In genomic region chr22:21041937-21042336, GRCh38 we compare ENCODE assay signal across 2 cellular contexts.
TF ChIP-seq lines count a peak whose summit lies in the region.

No MANE protein-coding gene starts in this region.

TF ChIP-seq in SK-N-SH, 30 proteins besides CTCF, POLR2A, EP300 and RAD21:
- no peak; the same call in 1 of the 2 replicates for TF ChIP-seq TCF12 (IDR thresholded peaks at IDR 0.05)
- TF ChIP-seq MAX (IDR thresholded peaks at IDR 0.05; ENCODE audit: low read depth): no peak
- TF ChIP-seq FOSL2 (IDR thresholded peaks at IDR 0.05; ENCODE audit: borderline replicate concordance, low read depth): 0 out of 2 replicates have a peak, but pooled peaks have one; percentile 6
- TF ChIP-seq PBX3 (IDR thresholded peaks at IDR 0.05): no peak
TF ChIP-seq in SK-N-SH: peak in this region for 1.

TF ChIP-seq in SK-N-SH treated with all-trans-retinoic acid at 6 μM for 48 hours, 23 proteins besides CTCF, POLR2A, EP300 and RAD21:
- TF ChIP-seq OSR1 (CRISPR knock-in tag; IDR thresholded peaks at IDR 0.05) (no peak), PATZ1 (CRISPR knock-in tag; IDR thresholded peaks at IDR 0.05; ENCODE audit: borderline replicate concordance) (no peak), PPARA (CRISPR knock-in tag; IDR thresholded peaks at IDR 0.05; ENCODE audit: borderline replicate concordance) (no peak), ZNF70 (CRISPR knock-in tag; IDR thresholded peaks at IDR 0.05) (no peak), ZNF565 (CRISPR knock-in tag; conservative IDR thresholded peaks at IDR 0.05; ENCODE audit: low read depth) (no peak), CSRNP3 (CRISPR knock-in tag; IDR thresholded peaks at IDR 0.05) (no peak), RARB (CRISPR knock-in tag; IDR thresholded peaks at IDR 0.05) (no peak), CREB5 (CRISPR knock-in tag; IDR thresholded peaks at IDR 0.05; ENCODE audit: low read depth) (no peak), CSDC2 (CRISPR knock-in tag; IDR thresholded peaks at IDR 0.05) (no peak), BACH2 (CRISPR knock-in tag; IDR thresholded peaks at IDR 0.05; ENCODE audit: borderline replicate concordance) (no peak), TOX (CRISPR knock-in tag; IDR thresholded peaks at IDR 0.05; ENCODE audit: borderline replicate concordance) (no peak), POU6F1 (CRISPR knock-in tag; IDR thresholded peaks at IDR 0.05; ENCODE audit: borderline replicate concordance, low read depth) (no peak), ZFP30 (CRISPR knock-in tag; IDR thresholded peaks at IDR 0.05) (no peak), ISL1 (CRISPR knock-in tag; IDR thresholded peaks at IDR 0.05) (no peak)
TF ChIP-seq in SK-N-SH treated with all-trans-retinoic acid at 6 μM for 48 hours: peak in this region for 0.
